In the genomic region with DNA sequence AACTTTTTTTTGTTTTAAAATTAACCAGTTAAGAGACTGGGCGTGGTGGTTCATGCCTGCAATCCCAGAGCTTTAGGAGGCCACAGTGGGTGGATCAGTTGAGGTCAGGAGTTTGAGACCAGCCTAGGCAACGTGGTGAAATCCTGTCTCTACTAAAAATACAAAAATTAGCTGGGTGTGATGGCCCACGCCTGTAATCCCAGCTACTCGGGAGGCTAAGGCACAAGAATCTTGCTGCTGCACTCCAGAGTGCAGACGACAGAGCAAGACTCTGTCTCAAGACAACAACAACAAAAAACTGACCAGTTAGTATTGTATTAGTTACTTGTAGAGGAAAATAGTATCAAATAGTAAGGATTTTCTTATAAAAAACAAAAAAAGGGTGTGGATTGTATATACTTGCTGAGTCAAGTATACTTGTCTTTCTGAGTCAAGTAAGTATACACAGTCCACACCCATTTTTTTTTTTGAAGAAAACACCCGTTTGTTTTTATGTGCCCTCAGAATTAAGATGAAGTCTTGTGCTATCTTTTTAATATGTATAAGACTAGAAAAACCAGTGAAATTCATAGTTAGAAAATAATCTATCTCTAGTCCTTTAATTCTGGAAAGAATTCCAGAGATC, we compare ENCODE assay signal across 15 cellular contexts. TPM values are rescaled to one million over a fixed set of nuclear protein-coding genes. Genes with fewer than 3 reads are reported as not detected.
DNase-seq lines count a peak whose midpoint lies in the region; TF ChIP-seq lines count a peak whose summit lies in the region.
"Had no signal": no experiment of that assay in that cellular context is flagged by ENCODE, and none has a peak within 500 bp of the region (broad histone marks: within the 10 kb centered on the region; RNA-seq: fewer than 3 reads in every experiment).

No MANE protein-coding gene starts in this region.

- no peaks in the 10 kb centered on the region for H3K9me3 ChIP-seq in HEK293 (ENCODE audit: control insufficient read depth, insufficient read depth, low read depth, low read length)
- H3K9me3 ChIP-seq in adipocyte (ENCODE audit: control insufficient read depth, low read length), result peaks cover under 1% of the 10 kb centered on the region
- no peaks in the 10 kb centered on the region for H3K9me3 ChIP-seq in subcutaneous abdominal adipose tissue (ENCODE audit: control insufficient read depth in 5 of 5, low read length in 5 of 5)
- H3K9me3 ChIP-seq in adrenal gland (replicated peaks in 1 of 3), result no peaks in the 10 kb centered on the region
- H3K9me3 ChIP-seq: SK-N-SH had no signal

- H3K27me3 ChIP-seq in adipocyte (replicated peaks; ENCODE audit: control insufficient read depth, insufficient read depth, low read length) (no peaks in the 10 kb centered on the region), subcutaneous abdominal adipose tissue (ENCODE audit: control insufficient read depth in 5 of 5, insufficient read depth in 4 of 5, low read length in 5 of 5) (no peaks in the 10 kb centered on the region), adrenal gland (no peaks in the 10 kb centered on the region)

- peak; percentile 38 for DNase-seq in adipocyte (ENCODE audit: low read depth)
- DNase-seq in fibroblast of peridontal ligament (ENCODE audit: extremely low read depth), result peak; percentile 29
- DNase-seq in adrenal gland, result no peak
- no peak for DNase-seq in activated CD4-positive, alpha-beta T cell treated with anti-CD3 and anti-CD28 coated beads, Interleukin-2, amount 50 U/mL, for 48 hours
- no peak for DNase-seq in HuH-7 (ENCODE audit: low spot score)
- DNase-seq: activated CD8-positive, alpha-beta T cell treated with anti-CD3 and anti-CD28 coated beads for 36 hours; activated naive CD8-positive, alpha-beta T cell treated with anti-CD3 and anti-CD28 coated beads for 36 hours; H7; NCI-H187 treated with DMSO at 0.1 percent for 48 hours; NCI-H510A; SK-N-SH; stimulated activated CD4-positive, alpha-beta T cell treated with anti-CD3 and anti-CD28 coated beads, Interleukin-1b, Interleukin-23, amount 100 ng/mL, for 48 hours had no signal

- H3K4me3 ChIP-seq in HEK293 (ENCODE audit: low read depth, low read length), result no peak overlapping the region
- peak overlapping the region; percentile 56 for H3K4me3 ChIP-seq in adipocyte (ENCODE audit: low read length)
- no peak overlapping the region for H3K4me3 ChIP-seq in subcutaneous abdominal adipose tissue (ENCODE audit: low read depth in 1 of 5, low read length in 5 of 5)
- H3K4me3 ChIP-seq in adrenal gland, result no peak overlapping the region
- H3K4me3 ChIP-seq: lung had no signal

- intact Hi-C loops in adrenal gland (cut with DNase I), result no loop called here

- H3K4me1 ChIP-seq in HEK293 (ENCODE audit: control insufficient read depth, insufficient read depth, low read length) (peaks cover 2% of the 10 kb centered on the region; the same call in 1 of the 2 replicates), adipocyte (ENCODE audit: control insufficient read depth, insufficient read depth, low read length) (peaks cover 46% of the 10 kb centered on the region), subcutaneous abdominal adipose tissue (ENCODE audit: control insufficient read depth in 5 of 5, insufficient read depth in 5 of 5, low read length in 5 of 5) (peaks cover 3 to 40% (median 25%) of the 10 kb centered on the region in 5 donors), adrenal gland (replicated peaks in 1 of 2) (peaks cover 24 to 49% of the 10 kb centered on the region in 2 donors)

- TF ChIP-seq POLR2A in adrenal gland (IDR thresholded peaks at IDR 0.05), result no peak

- no peaks in the 10 kb centered on the region for H3K36me3 ChIP-seq in HEK293 (ENCODE audit: control insufficient read depth in 2 of 2, insufficient read depth in 1 of 2, low read length in 2 of 2)
- peaks cover 10% of the 10 kb centered on the region for H3K36me3 ChIP-seq in adipocyte (ENCODE audit: control insufficient read depth, insufficient read depth, low read length, severe bottlenecking)
- H3K36me3 ChIP-seq in subcutaneous abdominal adipose tissue (ENCODE audit: control insufficient read depth in 5 of 5, insufficient read depth in 5 of 5, low read length in 5 of 5), result peaks cover 0 to 9% (median 8%) of the 10 kb centered on the region in 5 donors
- H3K36me3 ChIP-seq in adrenal gland (replicated peaks in 1 of 2), result peaks cover 0 to 16% of the 10 kb centered on the region in 2 donors

- H3K9ac ChIP-seq in adipocyte (ENCODE audit: low read length) (peak overlapping the region; percentile 72), subcutaneous abdominal adipose tissue (ENCODE audit: low read length in 5 of 5) (peak overlapping the region in 1 of 5 donors; percentile 64)
- H3K9ac ChIP-seq: SK-N-SH had no signal

- 52 to 68% (median 61%) methylated on average over 6 of the region's 6 CpGs for WGBS in adrenal gland, 4 donors

- CTCF ChIA-PET in HEK293 (lab: Yijun Ruan, JAX), result interaction anchor here (0.5 to 1.7 kb wide), 3 partner anchors 7 to 271 kb away, joined by 3 to 4 read pairs (median 3); no protein-coding TSS in a partner anchor

- H3K27ac ChIP-seq in HEK293 (ENCODE audit: extremely low read depth, low read depth, low read length) (no peak overlapping the region), subcutaneous abdominal adipose tissue (ENCODE audit: low read depth, low read length) (peak overlapping the region; percentile 73), adrenal gland (peak overlapping the region in 1 of 5 donors; percentile 1)

- POLR2A ChIA-PET in HEK293 (lab: Yijun Ruan, JAX), result no interaction called here

- TF ChIP-seq CTCF in HEK293 (tag by site-specific recombination; IDR thresholded peaks at IDR 0.05), result no peak
- no peak for TF ChIP-seq CTCF in adrenal gland (IDR thresholded peaks at IDR 0.05)

TF ChIP-seq in HEK293, 187 proteins besides CTCF, POLR2A, EP300 and RAD21:
- TF ChIP-seq KLF9 (tag by site-specific recombination; IDR thresholded peaks at IDR 0.05; ENCODE audit: low read depth) (no peak), KLF17 (tag by site-specific recombination; IDR thresholded peaks at IDR 0.05) (no peak), KLF1 (tag by site-specific recombination; IDR thresholded peaks at IDR 0.05) (peak; percentile 32; the same call in 1 of the 2 replicates)
TF ChIP-seq in HEK293: peak in this region for 1.

RNA-seq across cellular contexts. Expression of gene UBAP1, which starts 25.3 kb away (rescaled TPM):
- total RNA-seq in adrenal gland, result 10 to 100 TPM; 63.6 to 91.7 (median 83.5) TPM
- 100 to 1,000 TPM in 1 of 3 donors, 10 to 100 TPM in 2; 34.8 to 146 (median 37.7) TPM for polyA plus RNA-seq in adrenal gland

Comparison
In these comparisons a context has a peak if more than half of its experiments do, and no peak if none do; other contexts are left out.
1. DNase-seq: peak in adipocyte (single experiment) and fibroblast of peridontal ligament (single experiment); none in adrenal gland (0 of 7), activated CD4-positive, alpha-beta T cell treated with anti-CD3 and anti-CD28 coated beads, Interleukin-2, amount 50 U/mL, for 48 hours (0 of 2) and HuH-7 (single experiment).